In genomic region chrX:40646489-40647306, GRCh38 we compare ENCODE assay signal across 1 cellular context.
TF ChIP-seq lines count a peak whose summit lies in the region.

No MANE protein-coding gene starts in this region.

TF ChIP-seq in A549, 52 proteins besides CTCF, POLR2A, EP300 and RAD21 (continued from another document):
- TF ChIP-seq CHD2 (IDR thresholded peaks at IDR 0.05; ENCODE audit: low read length, partially characterized antibody) (no peak), ZSCAN20 (CRISPR knock-in tag; IDR thresholded peaks at IDR 0.05) (no peak), MAFK (IDR thresholded peaks at IDR 0.05; ENCODE audit: partially characterized antibody) (no peak), GATA3 (IDR thresholded peaks at IDR 0.05; ENCODE audit: borderline replicate concordance) (no peak)
